23 cellular contexts compared by ENCODE assay signal in genomic region chr7:7815395-7815794, GRCh38.
DNase-seq lines count a peak whose midpoint lies in the region; ATAC-seq, FAIRE-seq and TF ChIP-seq lines count a peak whose summit lies in the region.
"Had no signal": no experiment of that assay in that cellular context is flagged by ENCODE, and none has a peak within 500 bp of the region (broad histone marks: within the 10 kb centered on the region; RNA-seq: fewer than 3 reads in every experiment).

No MANE protein-coding gene starts in this region.

- no peak for TF ChIP-seq POLR2A in GM12891 (IDR thresholded peaks at IDR 0.05; ENCODE audit: low read depth, low read length)

- H3K36me3 Mint-ChIP-seq in activated CD4-positive, alpha-beta T cell treated with anti-CD3 and anti-CD28 coated beads, Interleukin-2, amount 10 ng/mL, durations not matched to agents 24 days and 14 days (ENCODE audit: low read depth) = peaks cover 14% of the 10 kb centered on the region
- no peaks in the 10 kb centered on the region for H3K36me3 Mint-ChIP-seq in activated T-helper 17 cell treated with anti-CD3 and anti-CD28 coated beads, Interleukin-2, amount 50 U/mL, for 72 hours (ENCODE audit: low read depth)
- H3K36me3 Mint-ChIP-seq in natural killer cell treated with Interleukin-12 subunit alpha and Interleukin-12 subunit beta and Interleukin-15 and Interleukin-18, amount 100 ng/mL, for 72 hours = peaks cover 4% of the 10 kb centered on the region
- H3K36me3 Mint-ChIP-seq in nephron progenitor cell (ENCODE audit: low read depth) = no peaks in the 10 kb centered on the region
- H3K36me3 Mint-ChIP-seq: WTC11 had no signal

- TF ChIP-seq CTCF in nephron progenitor cell (IDR thresholded peaks at IDR 0.05) = no peak

- FAIRE-seq in GM12891 (lab: Jason Lieb, UNC) = peak; percentile 5
- FAIRE-seq: A204.1, bronchial epithelial cell, endometrium, H54 had no signal

- no peak for DNase-seq in activated CD4-positive, alpha-beta T cell treated with anti-CD3 and anti-CD28 coated beads, Interleukin-2, amount 10 ng/mL, durations not matched to agents 24 days and 14 days
- no peak for DNase-seq in activated CD4-positive, alpha-beta T cell treated with anti-CD3 and anti-CD28 coated beads for 4 hours
- DNase-seq in GM12891 (ENCODE audit: insufficient read length, low spot score) (no peak), nephron progenitor cell (no peak), OCI-M1 (lab: John Stamatoyannopoulos, UW) (no peak), AG08395 (ENCODE audit: low spot score) (no peak)
- no peak for DNase-seq in natural killer cell treated with Interleukin-12 subunit alpha and Interleukin-12 subunit beta and Interleukin-15 and Interleukin-18, amount 100 ng/mL, for 72 hours (ENCODE audit: low spot score)
- DNase-seq: activated effector memory CD4-positive, alpha-beta T cell treated with anti-CD3 and anti-CD28 coated beads, Interleukin-2, amount 50 U/mL, for 16 hours; BE2C; NCI-H1417; NCI-H446; SJCRH30; stimulated activated CD4-positive, alpha-beta T cell treated with anti-CD3 and anti-CD28 coated beads, Interleukin-12 subunit alpha, Interleukin-12 subunit beta, amount 100 ng/mL, for 4 hours; stomach; T-helper 9 cell; transverse colon had no signal

- H3K4me1 Mint-ChIP-seq in activated CD4-positive, alpha-beta T cell treated with anti-CD3 and anti-CD28 coated beads, Interleukin-2, amount 10 ng/mL, durations not matched to agents 24 days and 14 days = peaks cover 24% of the 10 kb centered on the region
- H3K4me1 Mint-ChIP-seq in activated T-helper 17 cell treated with anti-CD3 and anti-CD28 coated beads, Interleukin-2, amount 50 U/mL, for 72 hours = peaks cover 25% of the 10 kb centered on the region
- peaks cover 39 to 43% of the 10 kb centered on the region in 2 donors for H3K4me1 Mint-ChIP-seq in natural killer cell treated with Interleukin-12 subunit alpha and Interleukin-12 subunit beta and Interleukin-15 and Interleukin-18, amount 100 ng/mL, for 72 hours (ENCODE audit: low read depth in 2 of 2)
- no peaks in the 10 kb centered on the region for H3K4me1 Mint-ChIP-seq in nephron progenitor cell

- ATAC-seq in activated T-helper 17 cell treated with anti-CD3 and anti-CD28 coated beads, Interleukin-2, amount 50 U/mL, for 72 hours (replicated peaks) = no peak
- no peak for ATAC-seq in natural killer cell treated with Interleukin-12 subunit alpha and Interleukin-12 subunit beta and Interleukin-15 and Interleukin-18, amount 100 ng/mL, for 72 hours
- ATAC-seq: Panc1, WTC11 had no signal

- no peak overlapping the region for H3K27ac Mint-ChIP-seq in activated CD4-positive, alpha-beta T cell treated with anti-CD3 and anti-CD28 coated beads, Interleukin-2, amount 10 ng/mL, durations not matched to agents 24 days and 14 days
- H3K27ac Mint-ChIP-seq in activated T-helper 17 cell treated with anti-CD3 and anti-CD28 coated beads, Interleukin-2, amount 50 U/mL, for 72 hours = peak overlapping the region; percentile 58
- H3K27ac Mint-ChIP-seq in natural killer cell treated with Interleukin-12 subunit alpha and Interleukin-12 subunit beta and Interleukin-15 and Interleukin-18, amount 100 ng/mL, for 72 hours = peak overlapping the region; percentile 3 to 73
- no peak overlapping the region for H3K27ac Mint-ChIP-seq in nephron progenitor cell
- H3K27ac Mint-ChIP-seq: WTC11 had no signal

- no peaks in the 10 kb centered on the region for H3K27me3 Mint-ChIP-seq in activated CD4-positive, alpha-beta T cell treated with anti-CD3 and anti-CD28 coated beads, Interleukin-2, amount 10 ng/mL, durations not matched to agents 24 days and 14 days
- no peaks in the 10 kb centered on the region for H3K27me3 Mint-ChIP-seq in activated T-helper 17 cell treated with anti-CD3 and anti-CD28 coated beads, Interleukin-2, amount 50 U/mL, for 72 hours
- no peaks in the 10 kb centered on the region for H3K27me3 Mint-ChIP-seq in natural killer cell treated with Interleukin-12 subunit alpha and Interleukin-12 subunit beta and Interleukin-15 and Interleukin-18, amount 100 ng/mL, for 72 hours
- no peaks in the 10 kb centered on the region for H3K27me3 Mint-ChIP-seq in nephron progenitor cell (ENCODE audit: low read depth, poor library complexity)

- intact Hi-C loops in activated CD4-positive, alpha-beta T cell treated with anti-CD3 and anti-CD28 coated beads, Interleukin-2, amount 10 ng/mL, durations not matched to agents 24 days and 14 days (cut with micrococcal nuclease) = no loop called here

- peaks cover 9% of the 10 kb centered on the region for H3K9me3 Mint-ChIP-seq in activated CD4-positive, alpha-beta T cell treated with anti-CD3 and anti-CD28 coated beads, Interleukin-2, amount 10 ng/mL, durations not matched to agents 24 days and 14 days
- H3K9me3 Mint-ChIP-seq in activated T-helper 17 cell treated with anti-CD3 and anti-CD28 coated beads, Interleukin-2, amount 50 U/mL, for 72 hours = no peaks in the 10 kb centered on the region
- H3K9me3 Mint-ChIP-seq in natural killer cell treated with Interleukin-12 subunit alpha and Interleukin-12 subunit beta and Interleukin-15 and Interleukin-18, amount 100 ng/mL, for 72 hours = no peaks in the 10 kb centered on the region
- no peaks in the 10 kb centered on the region for H3K9me3 Mint-ChIP-seq in nephron progenitor cell

- H3K4me3 Mint-ChIP-seq in activated CD4-positive, alpha-beta T cell treated with anti-CD3 and anti-CD28 coated beads, Interleukin-2, amount 10 ng/mL, durations not matched to agents 24 days and 14 days = peak overlapping the region; percentile 39
- peak overlapping the region; percentile 51 for H3K4me3 Mint-ChIP-seq in activated T-helper 17 cell treated with anti-CD3 and anti-CD28 coated beads, Interleukin-2, amount 50 U/mL, for 72 hours
- H3K4me3 Mint-ChIP-seq in natural killer cell treated with Interleukin-12 subunit alpha and Interleukin-12 subunit beta and Interleukin-15 and Interleukin-18, amount 100 ng/mL, for 72 hours = peak overlapping the region; percentile 64
- H3K4me3 Mint-ChIP-seq in nephron progenitor cell = no peak overlapping the region
- H3K4me3 Mint-ChIP-seq: WTC11 had no signal

TF ChIP-seq in GM12891, 5 proteins besides CTCF, POLR2A, EP300 and RAD21:
- TF ChIP-seq POLR2AphosphoS5 (IDR thresholded peaks at IDR 0.05; ENCODE audit: low read depth, low read length) = no peak
- no peak for TF ChIP-seq PAX5 (IDR thresholded peaks at IDR 0.05; ENCODE audit: insufficient read depth, low read length, severe bottlenecking)
- TF ChIP-seq TAF1 (IDR thresholded peaks at IDR 0.05; ENCODE audit: low read depth, low read length) = no peak
- TF ChIP-seq SPI1 (IDR thresholded peaks at IDR 0.05; ENCODE audit: low read depth, low read length) = no peak
- no peak for TF ChIP-seq POU2F2 (IDR thresholded peaks at IDR 0.05; ENCODE audit: low read depth, low read length)

Comparison
In these comparisons a context has a peak if more than half of its experiments do, and no peak if none do; other contexts are left out.
1. H3K27ac Mint-ChIP-seq: peak in activated T-helper 17 cell treated with anti-CD3 and anti-CD28 coated beads, Interleukin-2, amount 50 U/mL, for 72 hours (single experiment) and natural killer cell treated with Interleukin-12 subunit alpha and Interleukin-12 subunit beta and Interleukin-15 and Interleukin-18, amount 100 ng/mL, for 72 hours (2 of 2); none in activated CD4-positive, alpha-beta T cell treated with anti-CD3 and anti-CD28 coated beads, Interleukin-2, amount 10 ng/mL, durations not matched to agents 24 days and 14 days (single experiment) and nephron progenitor cell (single experiment).